8 cellular contexts compared by ENCODE assay signal in genomic region chr17:39939588-39940419, GRCh38.
DNase-seq lines count a peak whose midpoint lies in the region; ATAC-seq and TF ChIP-seq lines count a peak whose summit lies in the region.

No MANE protein-coding gene starts in this region.

- H3K27ac ChIP-seq in DOHH2 (ENCODE audit: low read depth, low read length): no peak overlapping the region

- no peaks in the 10 kb centered on the region for H4K20me1 ChIP-seq in DOHH2 (ENCODE audit: control insufficient read depth, insufficient read depth, low read depth, low read length)

- no peaks in the 10 kb centered on the region for H3K9me3 ChIP-seq in DOHH2 (ENCODE audit: control insufficient read depth, insufficient read depth, low read length)
- H3K9me3 ChIP-seq in adipocyte (ENCODE audit: control insufficient read depth, low read length): no peaks in the 10 kb centered on the region

- H3K4me1 ChIP-seq in DOHH2 (ENCODE audit: control insufficient read depth, low read length) (peaks cover 17% of the 10 kb centered on the region), adipocyte (ENCODE audit: control insufficient read depth, insufficient read depth, low read length) (peaks cover 10% of the 10 kb centered on the region)

- H3K9ac ChIP-seq in adipocyte (ENCODE audit: low read length): peak overlapping the region; percentile 22

- DNase-seq in NCI-H69 (lab: John Stamatoyannopoulos, UW) (peak; percentile 69), adipocyte (ENCODE audit: low read depth) (peak; percentile 79), medulla oblongata (ENCODE audit: extremely low spot score) (peak; percentile 33), NCI-H2107 (lab: John Stamatoyannopoulos, UW) (no peak), middle frontal gyrus (ENCODE audit: extremely low spot score, low spot score) (no peak)

- H3K4me3 ChIP-seq in DOHH2 (ENCODE audit: low read length): peak overlapping the region; percentile 38
- no peak overlapping the region for H3K4me3 ChIP-seq in adipocyte (ENCODE audit: low read length)

- H3K36me3 ChIP-seq in DOHH2 (ENCODE audit: control insufficient read depth, low read length): no peaks in the 10 kb centered on the region
- H3K36me3 ChIP-seq in adipocyte (ENCODE audit: control insufficient read depth, insufficient read depth, low read length, severe bottlenecking): no peaks in the 10 kb centered on the region

- no peaks in the 10 kb centered on the region for H3K9me2 ChIP-seq in DOHH2 (replicated peaks; ENCODE audit: control insufficient read depth, low read length)

- ATAC-seq in GM21447 (IDR thresholded peaks at IDR 0.05; ENCODE audit: unreplicated experiment) (peak; percentile 51), HG02884 (IDR thresholded peaks at IDR 0.05; ENCODE audit: unreplicated experiment) (no peak)

- H3F3A ChIP-seq in DOHH2 (ENCODE audit: control insufficient read depth, insufficient read depth): no peaks in the 10 kb centered on the region

- H3K4me2 ChIP-seq in DOHH2 (ENCODE audit: low read length): peak overlapping the region; percentile 59

- no peaks in the 10 kb centered on the region for H3K27me3 ChIP-seq in DOHH2 (ENCODE audit: control insufficient read depth, low read length)
- H3K27me3 ChIP-seq in adipocyte (replicated peaks; ENCODE audit: control insufficient read depth, insufficient read depth, low read length): peaks cover 3% of the 10 kb centered on the region

- TF ChIP-seq CTCF in DOHH2 (IDR thresholded peaks at IDR 0.05; ENCODE audit: low read depth, low read length, poor library complexity, severe bottlenecking): peak; percentile 76

- no peaks in the 10 kb centered on the region for H3K79me2 ChIP-seq in DOHH2 (ENCODE audit: control insufficient read depth, low read length)

Comparison
In these comparisons a context has a peak if more than half of its experiments do, and no peak if none do; other contexts are left out.
1. DNase-seq: peak in NCI-H69 (single experiment), adipocyte (single experiment) and medulla oblongata (single experiment); none in NCI-H2107 (single experiment) and middle frontal gyrus (single experiment).